In genomic region chr1:46554236-46555080, GRCh38 we compare ENCODE assay signal across 19 cellular contexts. TPM values are rescaled to one million over a fixed set of nuclear protein-coding genes. Genes with fewer than 3 reads are reported as not detected.
"Had no signal": no experiment of that assay in that cellular context is flagged by ENCODE, and none has a peak within 500 bp of the region (broad histone marks: within the 10 kb centered on the region; RNA-seq: fewer than 3 reads in every experiment).

No MANE protein-coding gene starts in this region.

- H3K79me2 ChIP-seq: hepatocyte had no signal

- H3K36me3 ChIP-seq: breast epithelium, neural progenitor cell had no signal

- H3K27ac ChIP-seq: breast epithelium, hepatocyte, neural progenitor cell, pancreas, stomach had no signal

- H2AFZ ChIP-seq: hepatocyte, neural progenitor cell had no signal

- H3K4me3 ChIP-seq: breast epithelium, hepatocyte, neural progenitor cell, pancreas, stomach had no signal

- H3K9ac ChIP-seq: neural progenitor cell had no signal

- H3K4me1 ChIP-seq: breast epithelium, pancreas, stomach had no signal

- H3K9me3 ChIP-seq: breast epithelium, pancreas, stomach had no signal

- H3K27me3 ChIP-seq: hepatocyte, neural progenitor cell, pancreas had no signal

- H3K4me2 ChIP-seq: hepatocyte, neural progenitor cell had no signal

- DNase-seq: activated CD4-positive, alpha-beta T cell treated with anti-CD3 and anti-CD28 coated beads, Interleukin-2, amount 50 U/mL, for 48 hours; activated CD4-positive, CD25-positive, alpha-beta regulatory T cell treated with anti-CD3 and anti-CD28 coated beads, Interleukin-2, amount 50 U/mL, for 72 hours; activated gamma-delta T cell; activated naive CD8-positive, alpha-beta T cell treated with anti-CD3 and anti-CD28 coated beads, Interleukin-2, amount 10 ng/mL, durations not matched to agents 7 days and 5 days; activated T-cell treated with anti-CD3 and anti-CD28 coated beads, Interleukin-2, amount 50 U/mL, for 48 hours; kidney; left ventricle myocardium superior; stimulated activated CD4-positive, alpha-beta T cell treated with anti-CD3 and anti-CD28 coated beads, Interleukin-15, amount 100 ng/mL, for 24 hours; stimulated activated CD4-positive, alpha-beta T cell treated with anti-CD3 and anti-CD28 coated beads, Interleukin-4, amount 100 ng/mL, for 24 hours; stomach had no signal

RNA-seq across cellular contexts. Expression of gene KNCN, which starts 3.0 kb away (rescaled TPM):
- total RNA-seq: activated naive CD8-positive, alpha-beta T cell treated with anti-CD3 and anti-CD28 coated beads, Interleukin-2, amount 10 ng/mL, durations not matched to agents 7 days and 5 days; breast epithelium; cerebellum; dermis microvascular lymphatic vessel endothelial cell; endodermal cell; hepatocyte; kidney; left ventricle myocardium superior; pancreas; stomach; urinary bladder had no signal
- polyA plus RNA-seq: esophagus, hepatocyte, pancreas, stomach, urinary bladder had no signal
